In genomic region chr2:157246212-157247067, GRCh38 we compare ENCODE assay signal across 9 cellular contexts. TPM values are rescaled to one million over a fixed set of nuclear protein-coding genes. Genes with fewer than 3 reads are reported as not detected.
DNase-seq lines count a peak whose midpoint lies in the region; ATAC-seq lines count a peak whose summit lies in the region.
"Had no signal": no experiment of that assay in that cellular context is flagged by ENCODE, and none has a peak within 500 bp of the region (broad histone marks: within the 10 kb centered on the region; RNA-seq: fewer than 3 reads in every experiment).

No MANE protein-coding gene starts in this region.

- H3K4me1 ChIP-seq in mesenchymal stem cell (ENCODE audit: control insufficient read depth, insufficient read depth, low read depth, low read length): peaks cover 3% of the 10 kb centered on the region

- peaks cover 10% of the 10 kb centered on the region for H3K27me3 Mint-ChIP-seq in activated T-helper 2 cell treated with anti-CD3 and anti-CD28 coated beads, Interferon-gamma antibody, Interleukin-2, Interleukin-4, amounts not matched to agents 10 μg/mL and 5 μg/mL and 100 μg/mL, durations not matched to agents 14 hours and 24 hours and 36 hours (ENCODE audit: low read depth)

- H2AK5ac ChIP-seq in mesenchymal stem cell (ENCODE audit: low read length, severe bottlenecking): no peak overlapping the region

- peak overlapping the region in 1 of 2 experiments; percentile 16 for H3K18ac ChIP-seq in mesenchymal stem cell (ENCODE audit: low read depth in 1 of 2, low read length in 2 of 2)

- peak overlapping the region; percentile 19 for H4K8ac ChIP-seq in mesenchymal stem cell (ENCODE audit: low read length)

- H3K4me2 ChIP-seq in mesenchymal stem cell (ENCODE audit: low read length, poor library complexity, severe bottlenecking): no peak overlapping the region

- H3K36me3 Mint-ChIP-seq in activated T-helper 2 cell treated with anti-CD3 and anti-CD28 coated beads, Interferon-gamma antibody, Interleukin-2, Interleukin-4, amounts not matched to agents 10 μg/mL and 5 μg/mL and 100 μg/mL, durations not matched to agents 14 hours and 24 hours and 36 hours (ENCODE audit: low read depth): no peaks in the 10 kb centered on the region

- peak overlapping the region; percentile 75 for H3K27ac ChIP-seq in mesenchymal stem cell (ENCODE audit: low read length, poor library complexity, severe bottlenecking)

- no peaks in the 10 kb centered on the region for H3K9me3 Mint-ChIP-seq in activated T-helper 2 cell treated with anti-CD3 and anti-CD28 coated beads, Interferon-gamma antibody, Interleukin-2, Interleukin-4, amounts not matched to agents 10 μg/mL and 5 μg/mL and 100 μg/mL, durations not matched to agents 14 hours and 24 hours and 36 hours

- DNase-seq in stimulated activated CD4-positive, alpha-beta T cell treated with anti-CD3 and anti-CD28 coated beads, Interleukin-12 subunit alpha, Interleukin-12 subunit beta, amount 100 ng/mL, for 4 hours: peak; percentile 11
- DNase-seq in stimulated activated CD4-positive, alpha-beta T cell treated with anti-CD3 and anti-CD28 coated beads, Interleukin-4, amount 100 ng/mL, for 4 hours: no peak
- DNase-seq in activated T-helper 2 cell treated with anti-CD3 and anti-CD28 coated beads, Interferon-gamma antibody, Interleukin-2, Interleukin-4, amounts not matched to agents 10 μg/mL and 5 μg/mL and 100 μg/mL, durations not matched to agents 14 hours and 24 hours and 36 hours (ENCODE audit: low spot score): no peak
- DNase-seq in mesenchymal stem cell (no peak), SHP77 treated with DMSO at 0.1 percent for 48 hours (lab: John Stamatoyannopoulos, UW) (no peak), left lobe of liver (ENCODE audit: low spot score) (no peak), pons (ENCODE audit: low spot score) (no peak)

- peaks cover 17% of the 10 kb centered on the region for H3K4me1 Mint-ChIP-seq in activated T-helper 2 cell treated with anti-CD3 and anti-CD28 coated beads, Interferon-gamma antibody, Interleukin-2, Interleukin-4, amounts not matched to agents 10 μg/mL and 5 μg/mL and 100 μg/mL, durations not matched to agents 14 hours and 24 hours and 36 hours (ENCODE audit: low read depth)

- H2BK12ac ChIP-seq in mesenchymal stem cell (ENCODE audit: low read length in 2 of 2): no peak overlapping the region

- H4K91ac ChIP-seq in mesenchymal stem cell (ENCODE audit: low read length): no peak overlapping the region

- intact Hi-C loops in activated T-helper 2 cell treated with anti-CD3 and anti-CD28 coated beads, Interferon-gamma antibody, Interleukin-2, Interleukin-4, amounts not matched to agents 10 μg/mL and 5 μg/mL and 100 μg/mL, durations not matched to agents 14 hours and 24 hours and 36 hours (cut with micrococcal nuclease): loop anchor here (1.0 kb wide), 2 partner anchors 10 to 25 kb away; no protein-coding TSS in a partner anchor

- H3K36me3 ChIP-seq in mesenchymal stem cell (ENCODE audit: control insufficient read depth in 1 of 2, insufficient read depth in 2 of 2, low read depth in 1 of 2, low read length in 2 of 2): no peaks in the 10 kb centered on the region

- no peak overlapping the region for H3K23ac ChIP-seq in mesenchymal stem cell (ENCODE audit: low read length in 2 of 2)

- H3K27me3 ChIP-seq in mesenchymal stem cell (ENCODE audit: control insufficient read depth in 1 of 2, insufficient read depth in 1 of 2, low read length in 2 of 2): no peaks in the 10 kb centered on the region

- ATAC-seq in HG03064 (IDR thresholded peaks at IDR 0.05; ENCODE audit: low read depth, unreplicated experiment) (peak; percentile 99), left lobe of liver (no peak)

- H3K4me3 Mint-ChIP-seq in activated T-helper 2 cell treated with anti-CD3 and anti-CD28 coated beads, Interferon-gamma antibody, Interleukin-2, Interleukin-4, amounts not matched to agents 10 μg/mL and 5 μg/mL and 100 μg/mL, durations not matched to agents 14 hours and 24 hours and 36 hours (ENCODE audit: low read depth): no peak overlapping the region

- no peaks in the 10 kb centered on the region for H3K79me1 ChIP-seq in mesenchymal stem cell (replicated peaks; ENCODE audit: low read length, poor library complexity, severe bottlenecking)

- no peak overlapping the region for H2BK120ac ChIP-seq in mesenchymal stem cell (ENCODE audit: low read depth, low read length)

- 66% methylated on average over 8 of the region's 10 CpGs for whole genome bisulfite sequencing in mesenchymal stem cell

- no peak overlapping the region for H2AFZ ChIP-seq in mesenchymal stem cell (ENCODE audit: low read depth, low read length)

- no peaks in the 10 kb centered on the region for H3K9me3 ChIP-seq in mesenchymal stem cell (ENCODE audit: control insufficient read depth, low read length)

- no peak overlapping the region for H3K4ac ChIP-seq in mesenchymal stem cell (ENCODE audit: low read depth in 1 of 2, low read length in 2 of 2)

- no peak overlapping the region for H3K4me3 ChIP-seq in mesenchymal stem cell (ENCODE audit: insufficient read depth in 1 of 2, low read depth in 1 of 2, low read length in 2 of 2)

- peak overlapping the region; percentile 56 for H3K27ac Mint-ChIP-seq in activated T-helper 2 cell treated with anti-CD3 and anti-CD28 coated beads, Interferon-gamma antibody, Interleukin-2, Interleukin-4, amounts not matched to agents 10 μg/mL and 5 μg/mL and 100 μg/mL, durations not matched to agents 14 hours and 24 hours and 36 hours

- H3K14ac ChIP-seq in mesenchymal stem cell (ENCODE audit: low read length in 2 of 2): no peak overlapping the region

- H3K9ac ChIP-seq in mesenchymal stem cell (ENCODE audit: low read length): peak overlapping the region; percentile 80

- peak overlapping the region; percentile 61 for H2BK5ac ChIP-seq in mesenchymal stem cell (ENCODE audit: low read depth, low read length, poor library complexity, severe bottlenecking)

- no peak overlapping the region for H2BK15ac ChIP-seq in mesenchymal stem cell (ENCODE audit: low read depth, poor library complexity, severe bottlenecking)

RNA-seq across cellular contexts. Expression of gene GALNT5, which starts 11.1 kb away (rescaled TPM):
- not detected in 2 replicates for total RNA-seq in activated T-helper 2 cell treated with anti-CD3 and anti-CD28 coated beads, Interferon-gamma antibody, Interleukin-2, Interleukin-4, amounts not matched to agents 10 μg/mL and 5 μg/mL and 100 μg/mL, durations not matched to agents 14 hours and 24 hours and 36 hours
- 1.9 TPM for polyA plus RNA-seq in mesenchymal stem cell (2013, experiment 1 of 2)
- 1.9 TPM for polyA plus RNA-seq in mesenchymal stem cell (2013, experiment 2 of 2)
- 0.15 TPM for total RNA-seq in left lobe of liver
- total RNA-seq: dermis microvascular lymphatic vessel endothelial cell had no signal
